ENCODE assay signal across 10 cellular contexts in the genomic region with DNA sequence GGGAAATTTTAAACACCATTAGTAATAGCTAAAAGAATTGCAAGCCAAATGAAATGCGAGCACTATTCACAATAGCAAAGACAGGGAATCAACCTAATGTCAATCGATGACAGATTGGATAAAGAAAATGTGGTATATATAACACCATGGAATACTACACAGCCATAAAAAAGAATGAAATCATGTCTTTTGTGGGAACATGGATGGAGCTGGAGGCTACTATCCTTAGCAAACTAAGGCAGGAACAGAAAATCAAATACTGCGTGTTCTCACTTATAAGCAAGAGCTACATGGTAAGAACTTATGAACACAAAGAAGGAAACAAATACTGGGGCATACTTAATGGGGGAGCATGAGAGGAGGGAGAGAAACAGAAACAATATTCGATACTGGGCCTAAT.
"Had no signal": no experiment of that assay in that cellular context is flagged by ENCODE, and none has a peak within 500 bp of the region (broad histone marks: within the 10 kb centered on the region; RNA-seq: fewer than 3 reads in every experiment).

No MANE protein-coding gene starts in this region.

- H3K36me3 ChIP-seq: HAP-1 had no signal

- H3K9ac ChIP-seq: GM23248, KMS-11 had no signal

- H3K9me3 ChIP-seq: HAP-1 had no signal

- H2AFZ ChIP-seq: GM23248 had no signal

- ATAC-seq: HCT116, HepG2 had no signal

- H3K4me2 ChIP-seq: KMS-11 had no signal

- FAIRE-seq: HepG2 had no signal

- H3K4me3 ChIP-seq: GM23248, HAP-1 had no signal

- H3K27ac ChIP-seq: GM23248, HL-60, KMS-11 had no signal

- DNase-seq: GM23248, GOT3, H7, Karpas-422, KBM-7 had no signal
